Comparison of ENCODE assay signal across 8 cellular contexts in the genomic region with DNA sequence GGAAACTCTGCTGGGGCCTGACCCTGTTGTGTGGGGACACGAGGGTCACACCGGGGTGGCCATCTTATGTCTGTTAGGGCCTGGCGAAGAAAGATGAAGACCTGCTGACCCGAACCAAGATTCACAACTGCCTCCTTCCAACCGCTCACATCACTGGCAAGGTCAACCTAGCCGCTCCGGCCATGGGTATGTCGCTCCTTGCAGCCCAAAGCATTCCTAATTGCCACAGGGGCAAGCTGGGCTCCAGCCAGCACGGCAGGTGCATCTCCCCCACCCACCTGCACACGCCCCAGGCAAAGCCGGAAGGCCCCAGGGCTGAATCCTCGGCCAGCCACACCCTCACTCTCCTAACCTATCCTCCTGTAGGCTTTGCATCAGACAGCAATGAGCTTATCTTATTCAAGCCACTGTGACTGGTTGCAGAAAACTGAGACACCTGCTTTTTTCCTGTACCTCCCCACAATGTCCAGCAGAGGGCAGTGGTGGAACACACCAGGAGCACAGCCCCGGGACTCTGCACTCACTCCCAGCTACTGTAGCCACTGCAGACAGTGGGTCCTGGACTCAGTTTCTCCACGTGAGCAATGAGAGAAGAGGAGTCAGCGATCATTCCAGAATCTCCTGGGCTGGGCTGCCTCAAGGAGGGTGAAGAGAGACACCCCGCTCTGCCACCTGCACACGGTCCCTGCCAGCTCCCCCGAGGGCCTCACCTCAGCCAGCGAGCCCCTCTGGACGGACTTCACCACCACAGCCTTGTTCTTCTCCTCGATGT.
DNase-seq lines count a peak whose midpoint lies in the region; ATAC-seq and TF ChIP-seq lines count a peak whose summit lies in the region.

No MANE protein-coding gene starts in this region.

- no peak overlapping the region for H3K27ac Mint-ChIP-seq in MCF 10A (ENCODE audit: low read depth, unreplicated experiment)

- no TSS peak for BruUV-seq in MCF 10A (replicated peaks; lab: Mats Ljungman, UMichigan)

- ATAC-seq in HG03521 (IDR thresholded peaks at IDR 0.05; ENCODE audit: unreplicated experiment): no peak

- CTCF ChIA-PET in MCF 10A (lab: Yijun Ruan, JAX): interaction anchor here (0.6 to 12.5 kb wide), 75 partner anchors 8 to 979 kb away, joined by 3 to 365 read pairs (median 4); no protein-coding TSS in a partner anchor

- TF ChIP-seq CTCF in WI38 (IDR thresholded peaks at IDR 0.05; ENCODE audit: low read depth, low read length): peak; percentile 96
- peak; percentile 96 for TF ChIP-seq CTCF in MCF 10A (IDR thresholded peaks at IDR 0.05; ENCODE audit: unreplicated experiment)

- no peak overlapping the region for H3K4me3 Mint-ChIP-seq in MCF 10A (ENCODE audit: unreplicated experiment)

- peaks cover 19% of the 10 kb centered on the region for H3K4me1 Mint-ChIP-seq in MCF 10A (ENCODE audit: insufficient read depth, unreplicated experiment)

- DNase-seq in NOMO-1 (lab: John Stamatoyannopoulos, UW; ENCODE audit: unreplicated experiment in 2 of 2): peak; percentile 38
- no peak for DNase-seq in NOMO-1 treated with dmso at 0.1 percent for 144 hours (lab: John Stamatoyannopoulos, UW; ENCODE audit: unreplicated experiment)
- peak; percentile 68 for DNase-seq in NCI-H2171 (lab: John Stamatoyannopoulos, UW)
- DNase-seq in MCF 10A (ENCODE audit: unreplicated experiment): peak; percentile 88
- DNase-seq in iris pigment epithelial cell (ENCODE audit: low read depth): peak; percentile 67
- peak; percentile 38 to 56 for DNase-seq in stimulated activated CD4-positive, alpha-beta T cell treated with anti-CD3 and anti-CD28 coated beads, Interleukin-1b, Interleukin-23, amount 100 ng/mL, for 4 hours (ENCODE audit: low read depth in 2 of 2)

- no peak overlapping the region for H3K4me3 ChIP-seq in WI38 (ENCODE audit: low read depth, low read length)

- peaks cover 51% of the 10 kb centered on the region for H3K27me3 Mint-ChIP-seq in MCF 10A (ENCODE audit: insufficient read depth, unreplicated experiment)

- no peaks in the 10 kb centered on the region for H3K9me3 Mint-ChIP-seq in MCF 10A (ENCODE audit: unreplicated experiment)

- no peaks in the 10 kb centered on the region for H3K36me3 Mint-ChIP-seq in MCF 10A (ENCODE audit: insufficient read depth, unreplicated experiment)

- intact Hi-C loops in MCF 10A (cut with micrococcal nuclease): loop anchor here (1.0 kb wide), 1 partner anchor 248 kb away; no protein-coding TSS in a partner anchor

- POLR2A ChIA-PET in MCF 10A (lab: Yijun Ruan, JAX): interaction anchor here (0.6 to 2.8 kb wide), 7 partner anchors 228 to 1596 kb away, joined by 4 to 18 read pairs (median 5); no protein-coding TSS in a partner anchor
